Comparison of ENCODE assay signal across 20 cellular contexts in genomic region chr2:164569334-164569733, GRCh38. TPM values are rescaled to one million over a fixed set of nuclear protein-coding genes. Genes with fewer than 3 reads are reported as not detected.
"Had no signal": no experiment of that assay in that cellular context is flagged by ENCODE, and none has a peak within 500 bp of the region (broad histone marks: within the 10 kb centered on the region; RNA-seq: fewer than 3 reads in every experiment).

No MANE protein-coding gene starts in this region.

- ATAC-seq: gastrocnemius medialis; left colon; stimulated activated naive CD8-positive, alpha-beta T cell treated with anti-CD3 and anti-CD28 coated beads, Interleukin-15, Interleukin-2, amounts not matched to agents 100 U/mL and 50 U/mL, for 24 hours had no signal

- H3K36me3 ChIP-seq: gastrocnemius medialis, right atrium auricular region, transverse colon, uterus, WERI-Rb-1 had no signal

- DNase-seq: activated CD4-positive, alpha-beta T cell treated with anti-CD3 and anti-CD28 coated beads, Interleukin-2, amount 50 U/mL, for 48 hours; activated naive CD8-positive, alpha-beta T cell treated with anti-CD3 and anti-CD28 coated beads for 36 hours; amygdala; central memory CD4-positive, alpha-beta T cell; dorsolateral prefrontal cortex; gastrocnemius medialis; head of caudate nucleus; left colon; mammary epithelial cell; midbrain; nephron progenitor cell; stimulated activated naive CD8-positive, alpha-beta T cell treated with anti-CD3 and anti-CD28 coated beads, Interleukin-15, Interleukin-2, amounts not matched to agents 100 U/mL and 50 U/mL, for 24 hours; substantia nigra; transverse colon; uterus; WERI-Rb-1 had no signal

- H3K4me1 Mint-ChIP-seq: activated naive CD8-positive, alpha-beta T cell treated with anti-CD3 and anti-CD28 coated beads for 36 hours; nephron progenitor cell had no signal

- H3K4me1 ChIP-seq: gastrocnemius medialis, right atrium auricular region, transverse colon, uterus had no signal

- H3K4me3 ChIP-seq: dorsolateral prefrontal cortex, gastrocnemius medialis, right atrium auricular region, transverse colon, uterus had no signal

- H3K4me3 Mint-ChIP-seq: activated naive CD8-positive, alpha-beta T cell treated with anti-CD3 and anti-CD28 coated beads for 36 hours; brain; nephron progenitor cell had no signal

- H3K36me3 Mint-ChIP-seq: activated naive CD8-positive, alpha-beta T cell treated with anti-CD3 and anti-CD28 coated beads for 36 hours; brain had no signal

- H3K9me3 ChIP-seq: gastrocnemius medialis, right atrium auricular region, transverse colon, uterus had no signal

- H3K27ac Mint-ChIP-seq: activated naive CD8-positive, alpha-beta T cell treated with anti-CD3 and anti-CD28 coated beads for 36 hours; brain; nephron progenitor cell; progenitor cell of endocrine pancreas had no signal

- H3K27ac ChIP-seq: dorsolateral prefrontal cortex, gastrocnemius medialis, right atrium auricular region, transverse colon, uterus, WERI-Rb-1 had no signal

- H3K9me3 Mint-ChIP-seq: activated naive CD8-positive, alpha-beta T cell treated with anti-CD3 and anti-CD28 coated beads for 36 hours; brain; nephron progenitor cell had no signal

- H3K27me3 ChIP-seq: dorsolateral prefrontal cortex, gastrocnemius medialis, right atrium auricular region, transverse colon, uterus had no signal

- H3K27me3 Mint-ChIP-seq: activated naive CD8-positive, alpha-beta T cell treated with anti-CD3 and anti-CD28 coated beads for 36 hours; brain; progenitor cell of endocrine pancreas had no signal

RNA-seq across cellular contexts. Expression of gene GRB14, which starts 51.9 kb away (rescaled TPM):
- total RNA-seq: activated naive CD8-positive, alpha-beta T cell treated with anti-CD3 and anti-CD28 coated beads for 36 hours; T-helper 2 cell treated with Interferon-gamma antibody and Interleukin-4, amounts not matched to agents 100 ng/mL and 5 ng/mL, for 36 hours had no signal
